ENCODE assay signal across 14 cellular contexts in genomic region chr6:19988555-19988954, GRCh38.
A peak's percentile ranks its signal among the peaks of the same experiment; 100 is the strongest.
DNase-seq lines count a peak whose midpoint lies in the region; ATAC-seq and TF ChIP-seq lines count a peak whose summit lies in the region.
"Had no signal": no experiment of that assay in that cellular context is flagged by ENCODE, and none has a peak within 500 bp of the region (broad histone marks: within the 10 kb centered on the region; RNA-seq: fewer than 3 reads in every experiment).

No MANE protein-coding gene starts in this region.

- no peak overlapping the region for H2AFZ ChIP-seq in HCT116 (ENCODE audit: low read depth, low read length, poor library complexity, severe bottlenecking)
- H2AFZ ChIP-seq in SK-N-SH (ENCODE audit: low read depth), result no peak overlapping the region

- H3K9ac ChIP-seq in HCT116 (ENCODE audit: low read length) (no peak overlapping the region), SK-N-SH (no peak overlapping the region)
- H3K9ac ChIP-seq: KMS-11 had no signal

- no peak overlapping the region for H3K4me3 Mint-ChIP-seq in stimulated activated naive CD8-positive, alpha-beta T cell treated with anti-CD3 and anti-CD28 coated beads, Interleukin-15, amount 100 ng/mL, for 72 hours

- no peak overlapping the region for H3K4me3 ChIP-seq in HCT116 (replicated peaks in 1 of 2; ENCODE audit: low read depth in 1 of 2, low read length in 2 of 2)
- no peak overlapping the region for H3K4me3 ChIP-seq in SK-N-SH (ENCODE audit: low read depth in 2 of 2, low read length in 1 of 2)
- H3K4me3 ChIP-seq in fibroblast of pulmonary artery (replicated peaks; ENCODE audit: low read depth, low read length), result no peak overlapping the region
- H3K4me3 ChIP-seq in esophagus squamous epithelium, result no peak overlapping the region
- H3K4me3 ChIP-seq: heart right ventricle, sigmoid colon, SJSA1 had no signal

- peaks cover 8% of the 10 kb centered on the region for H3K27me3 Mint-ChIP-seq in stimulated activated naive CD8-positive, alpha-beta T cell treated with anti-CD3 and anti-CD28 coated beads, Interleukin-15, amount 100 ng/mL, for 72 hours

- H3K9me3 Mint-ChIP-seq in stimulated activated naive CD8-positive, alpha-beta T cell treated with anti-CD3 and anti-CD28 coated beads, Interleukin-15, amount 100 ng/mL, for 72 hours, result no peaks in the 10 kb centered on the region

- POLR2A ChIA-PET in HCT116 (lab: Charles Lee), result no interaction called here
- POLR2A ChIA-PET in SK-N-SH (lab: Yijun Ruan, JAX), result no interaction called here

- H3F3A ChIP-seq in SK-N-SH (replicated peaks; ENCODE audit: insufficient read depth), result no peaks in the 10 kb centered on the region

- H3K27me3 ChIP-seq in HCT116 (ENCODE audit: insufficient read depth, low read length) (peaks cover 41% of the 10 kb centered on the region), SK-N-SH (ENCODE audit: insufficient read depth) (no peaks in the 10 kb centered on the region), esophagus squamous epithelium (peaks cover 0 to 6% (median 0%) of the 10 kb centered on the region in 4 donors)
- H3K27me3 ChIP-seq: sigmoid colon, SJSA1 had no signal

- H3K27ac ChIP-seq in HCT116 (ENCODE audit: low read depth, low read length), result no peak overlapping the region
- H3K27ac ChIP-seq in SK-N-SH (ENCODE audit: low read depth in 2 of 2, low read length in 1 of 2), result no peak overlapping the region
- H3K27ac ChIP-seq in esophagus squamous epithelium, result no peak overlapping the region
- H3K27ac ChIP-seq: heart right ventricle, KMS-11, sigmoid colon, SJSA1 had no signal

- BruUV-seq in HCT116 (replicated peaks; lab: Mats Ljungman, UMichigan), result no TSS peak

- H3K4me1 ChIP-seq in HCT116 (ENCODE audit: control insufficient read depth in 1 of 2, insufficient read depth in 2 of 2, low read length in 2 of 2) (no peaks in the 10 kb centered on the region), SK-N-SH (ENCODE audit: control insufficient read depth in 1 of 2, insufficient read depth in 2 of 2, low read depth in 1 of 2, low read length in 1 of 2) (no peaks in the 10 kb centered on the region), esophagus squamous epithelium (no peaks in the 10 kb centered on the region)
- H3K4me1 ChIP-seq: heart right ventricle, sigmoid colon, SJSA1 had no signal

- CTCF ChIA-PET in HCT116 (lab: Charles Lee) (no interaction called here), SK-N-SH (lab: Yijun Ruan, JAX) (no interaction called here)

- no peak overlapping the region for H3K4me2 ChIP-seq in HCT116 (ENCODE audit: low read length)
- no peak overlapping the region for H3K4me2 ChIP-seq in SK-N-SH
- H3K4me2 ChIP-seq: KMS-11 had no signal

- no peak overlapping the region for H3K27ac Mint-ChIP-seq in stimulated activated naive CD8-positive, alpha-beta T cell treated with anti-CD3 and anti-CD28 coated beads, Interleukin-15, amount 100 ng/mL, for 72 hours

- no peak for TF ChIP-seq RAD21 in HCT116 (IDR thresholded peaks at IDR 0.05; ENCODE audit: low read depth)
- no peak for TF ChIP-seq RAD21 in SK-N-SH (IDR thresholded peaks at IDR 0.05; ENCODE audit: low read length)

- DNase-seq in A172 (ENCODE audit: low spot score) (peak; percentile 24), HCT116 (ENCODE audit: low read depth, low spot score) (no peak), SK-N-SH (no peak), fibroblast of pulmonary artery (ENCODE audit: low read depth) (peak; percentile 31), esophagus squamous epithelium (lab: John Stamatoyannopoulos, UW) (no peak)
- DNase-seq in stimulated activated naive CD8-positive, alpha-beta T cell treated with anti-CD3 and anti-CD28 coated beads, Interleukin-15, amount 100 ng/mL, for 72 hours, result no peak
- DNase-seq: activated CD4-positive, alpha-beta T cell treated with anti-CD3 and anti-CD28 coated beads for 1 hour; GDM1; heart right ventricle; sigmoid colon had no signal

- WGBS in SK-N-SH (ENCODE audit: low lambda C conversion rate), result 33% methylated on average over 3 of the region's 3 CpGs
- WGBS in esophagus squamous epithelium, 2 donors, result 5 to 6% methylated on average over 3 of the region's 3 CpGs

- no peaks in the 10 kb centered on the region for H3K4me1 Mint-ChIP-seq in stimulated activated naive CD8-positive, alpha-beta T cell treated with anti-CD3 and anti-CD28 coated beads, Interleukin-15, amount 100 ng/mL, for 72 hours

- ATAC-seq in HCT116 (no peak), GM21423 (IDR thresholded peaks at IDR 0.05; ENCODE audit: unreplicated experiment) (no peak), HG02852 (IDR thresholded peaks at IDR 0.05; ENCODE audit: unreplicated experiment) (no peak)
- no peak for ATAC-seq in stimulated activated naive CD8-positive, alpha-beta T cell treated with anti-CD3 and anti-CD28 coated beads, Interleukin-15, amount 100 ng/mL, for 72 hours
- ATAC-seq: heart right ventricle had no signal

- H3K79me2 ChIP-seq in HCT116 (ENCODE audit: insufficient read depth, low read length) (no peaks in the 10 kb centered on the region), SK-N-SH (ENCODE audit: insufficient read depth) (no peaks in the 10 kb centered on the region)

- H3K9me3 ChIP-seq in HCT116 (ENCODE audit: control insufficient read depth in 1 of 2, insufficient read depth in 1 of 2, low read depth in 1 of 2, low read length in 2 of 2) (no peaks in the 10 kb centered on the region), SK-N-SH (no peaks in the 10 kb centered on the region), esophagus squamous epithelium (no peaks in the 10 kb centered on the region)
- H3K9me3 ChIP-seq: heart right ventricle, sigmoid colon, SJSA1 had no signal

- no peak for TF ChIP-seq EP300 in SK-N-SH (IDR thresholded peaks at IDR 0.05; ENCODE audit: borderline replicate concordance in 1 of 2, low read depth in 1 of 2, low read length in 1 of 2)

- intact Hi-C loops in HCT116 (cut with micrococcal nuclease), result no loop called here
- intact Hi-C loops in esophagus squamous epithelium (cut with DNase I), result no loop called here

- TF ChIP-seq POLR2A in HCT116 (IDR thresholded peaks at IDR 0.05; ENCODE audit: borderline replicate concordance, extremely low read depth, insufficient read depth, insufficient read length) (no peak), esophagus squamous epithelium (IDR thresholded peaks at IDR 0.05) (no peak)

- H3K36me3 ChIP-seq in HCT116 (ENCODE audit: control insufficient read depth in 1 of 2, insufficient read depth in 2 of 2, low read length in 2 of 2) (no peaks in the 10 kb centered on the region), SK-N-SH (replicated peaks in 1 of 2; ENCODE audit: control insufficient read depth in 1 of 2, insufficient read depth in 2 of 2, low read length in 1 of 2) (no peaks in the 10 kb centered on the region), esophagus squamous epithelium (no peaks in the 10 kb centered on the region)
- H3K36me3 ChIP-seq: heart right ventricle, sigmoid colon, SJSA1 had no signal

- no peaks in the 10 kb centered on the region for H3K9me2 ChIP-seq in HCT116 (ENCODE audit: insufficient read depth)
- no peaks in the 10 kb centered on the region for H3K9me2 ChIP-seq in SK-N-SH

- H4K20me1 ChIP-seq in HCT116 (ENCODE audit: insufficient read depth) (no peaks in the 10 kb centered on the region), SK-N-SH (ENCODE audit: insufficient read depth) (no peaks in the 10 kb centered on the region)

- RAD21 ChIA-PET in HCT116 (lab: Charles Lee; ENCODE audit: low non-redundant PET in 1 of 2, low total read pairs in 2 of 2, uncharacterized antibody in 2 of 2, unreplicated experiment in 2 of 2), result no interaction called here

- TF ChIP-seq CTCF in HCT116 (IDR thresholded peaks at IDR 0.05 in 2 of 3, conservative IDR thresholded peaks at IDR 0.05 in 1 of 3; ENCODE audit: borderline replicate concordance in 1 of 3, insufficient read depth in 1 of 3, low read depth in 2 of 3, low read length in 2 of 3) (no peak), SK-N-SH (IDR thresholded peaks at IDR 0.05) (no peak), fibroblast of pulmonary artery (IDR thresholded peaks at IDR 0.05; ENCODE audit: low read length, missing control alignments) (no peak), esophagus squamous epithelium (IDR thresholded peaks at IDR 0.05) (no peak)

TF ChIP-seq in SK-N-SH, 30 proteins besides CTCF, POLR2A, EP300 and RAD21:
- TF ChIP-seq TAF1 (IDR thresholded peaks at IDR 0.05; ENCODE audit: borderline replicate concordance, low read depth, low read length), result no peak
- TF ChIP-seq, protein P1, sequence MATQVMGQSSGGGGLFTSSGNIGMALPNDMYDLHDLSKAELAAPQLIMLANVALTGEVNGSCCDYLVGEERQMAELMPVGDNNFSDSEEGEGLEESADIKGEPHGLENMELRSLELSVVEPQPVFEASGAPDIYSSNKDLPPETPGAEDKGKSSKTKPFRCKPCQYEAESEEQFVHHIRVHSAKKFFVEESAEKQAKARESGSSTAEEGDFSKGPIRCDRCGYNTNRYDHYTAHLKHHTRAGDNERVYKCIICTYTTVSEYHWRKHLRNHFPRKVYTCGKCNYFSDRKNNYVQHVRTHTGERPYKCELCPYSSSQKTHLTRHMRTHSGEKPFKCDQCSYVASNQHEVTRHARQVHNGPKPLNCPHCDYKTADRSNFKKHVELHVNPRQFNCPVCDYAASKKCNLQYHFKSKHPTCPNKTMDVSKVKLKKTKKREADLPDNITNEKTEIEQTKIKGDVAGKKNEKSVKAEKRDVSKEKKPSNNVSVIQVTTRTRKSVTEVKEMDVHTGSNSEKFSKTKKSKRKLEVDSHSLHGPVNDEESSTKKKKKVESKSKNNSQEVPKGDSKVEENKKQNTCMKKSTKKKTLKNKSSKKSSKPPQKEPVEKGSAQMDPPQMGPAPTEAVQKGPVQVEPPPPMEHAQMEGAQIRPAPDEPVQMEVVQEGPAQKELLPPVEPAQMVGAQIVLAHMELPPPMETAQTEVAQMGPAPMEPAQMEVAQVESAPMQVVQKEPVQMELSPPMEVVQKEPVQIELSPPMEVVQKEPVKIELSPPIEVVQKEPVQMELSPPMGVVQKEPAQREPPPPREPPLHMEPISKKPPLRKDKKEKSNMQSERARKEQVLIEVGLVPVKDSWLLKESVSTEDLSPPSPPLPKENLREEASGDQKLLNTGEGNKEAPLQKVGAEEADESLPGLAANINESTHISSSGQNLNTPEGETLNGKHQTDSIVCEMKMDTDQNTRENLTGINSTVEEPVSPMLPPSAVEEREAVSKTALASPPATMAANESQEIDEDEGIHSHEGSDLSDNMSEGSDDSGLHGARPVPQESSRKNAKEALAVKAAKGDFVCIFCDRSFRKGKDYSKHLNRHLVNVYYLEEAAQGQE (IDR thresholded peaks at IDR 0.05; ENCODE audit: low read depth, low read length), result peak; percentile 91

Comparison
In these comparisons a context has a peak if more than half of its experiments do, and no peak if none do; other contexts are left out.
1. DNase-seq: peak in A172 (single experiment) and fibroblast of pulmonary artery (single experiment); none in HCT116 (single experiment), SK-N-SH (single experiment), esophagus squamous epithelium (single experiment) and stimulated activated naive CD8-positive, alpha-beta T cell treated with anti-CD3 and anti-CD28 coated beads, Interleukin-15, amount 100 ng/mL, for 72 hours (0 of 2).